22 cellular contexts compared by ENCODE assay signal in the genomic region with DNA sequence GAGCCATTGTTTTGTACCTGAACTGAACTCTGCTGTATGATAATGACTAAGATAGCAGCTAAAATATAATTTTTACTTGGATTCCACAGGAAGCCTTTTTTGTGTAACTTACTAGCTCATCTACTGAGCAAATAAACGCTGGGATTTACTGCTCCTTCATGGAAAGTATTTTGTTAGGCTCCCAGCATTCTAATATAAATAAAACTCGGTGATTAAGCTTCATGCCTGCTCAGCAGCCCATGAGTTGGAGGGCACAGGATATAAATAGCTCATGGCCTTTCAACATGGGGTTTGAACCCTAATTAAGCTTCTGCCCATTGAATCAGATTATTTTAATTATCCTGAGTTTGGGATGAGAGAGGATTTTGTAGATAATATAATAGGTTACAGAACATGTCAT.
DNase-seq lines count a peak whose midpoint lies in the region; ATAC-seq and TF ChIP-seq lines count a peak whose summit lies in the region.
"Had no signal": no experiment of that assay in that cellular context is flagged by ENCODE, and none has a peak within 500 bp of the region (broad histone marks: within the 10 kb centered on the region; RNA-seq: fewer than 3 reads in every experiment).

No MANE protein-coding gene starts in this region.

- H3K27ac Mint-ChIP-seq in HFFc6, result peak overlapping the region; percentile 74; the same call in 1 of the 2 replicates
- H3K27ac Mint-ChIP-seq in CD8-positive, alpha-beta memory T cell, result no peak overlapping the region
- H3K27ac Mint-ChIP-seq: CD4-positive, CD25-positive, alpha-beta regulatory T cell; IgD-negative memory B cell had no signal

- H3K9me3 Mint-ChIP-seq in HFFc6, result peaks cover 17% of the 10 kb centered on the region
- H3K9me3 Mint-ChIP-seq in CD8-positive, alpha-beta memory T cell, result peaks cover 0 to 10% (median 4%) of the 10 kb centered on the region in 5 donors

- peak overlapping the region; percentile 2; the same call in 1 of the 2 replicates for H3K4me3 Mint-ChIP-seq in HFFc6
- H3K4me3 Mint-ChIP-seq in CD8-positive, alpha-beta memory T cell, result no peak overlapping the region
- H3K4me3 Mint-ChIP-seq: CD4-positive, CD25-positive, alpha-beta regulatory T cell; IgD-negative memory B cell had no signal

- peak overlapping the region; percentile 77 to 94 for H3K27ac ChIP-seq in thoracic aorta
- no peak overlapping the region for H3K27ac ChIP-seq in CD8-positive, alpha-beta memory T cell (ENCODE audit: low read depth, low read length)

- no peaks in the 10 kb centered on the region for H3K27me3 Mint-ChIP-seq in HFFc6 (ENCODE audit: insufficient read depth)
- H3K27me3 Mint-ChIP-seq in CD8-positive, alpha-beta memory T cell, result no peaks in the 10 kb centered on the region
- H3K27me3 Mint-ChIP-seq: CD4-positive, CD25-positive, alpha-beta regulatory T cell had no signal

- POLR2A ChIA-PET in CD8-positive, alpha-beta memory T cell (lab: Charles Lee), result no interaction called here

- no peak overlapping the region for H3K9ac ChIP-seq in adipocyte (ENCODE audit: low read length)
- H3K9ac ChIP-seq: SK-N-SH had no signal

- DNase-seq in HFFc6 (no peak), adipocyte (ENCODE audit: low read depth) (peak; percentile 34), kidney tubule cell (ENCODE audit: low spot score) (peak; percentile 8), thoracic aorta (ENCODE audit: low spot score) (no peak), NAMALWA (ENCODE audit: low spot score) (no peak), NCI-H1417 treated with DMSO at 0.1 percent for 48 hours (lab: John Stamatoyannopoulos, UW) (no peak), HCEC 1CT (no peak)
- DNase-seq in CD8-positive, alpha-beta memory T cell, result no peak
- DNase-seq: BE2C; CD4-positive, CD25-positive, alpha-beta regulatory T cell; H7; Karpas-422; NCI-H1092; NCI-H146; NCI-H2029 treated with DMSO at 0.1 percent for 48 hours; NCI-H2171 treated with DMSO at 0.1 percent for 48 hours; NCI-H446 treated with DMSO at 0.1 percent for 48 hours; NCI-H748 treated with DMSO at 0.1 percent for 48 hours; SHP77 treated with DMSO at 0.1 percent for 48 hours; SK-N-SH had no signal

- no peaks in the 10 kb centered on the region for H3K27me3 ChIP-seq in adipocyte (replicated peaks; ENCODE audit: control insufficient read depth, insufficient read depth, low read length)
- no peaks in the 10 kb centered on the region for H3K27me3 ChIP-seq in thoracic aorta (replicated peaks; ENCODE audit: insufficient read depth)
- H3K27me3 ChIP-seq in CD8-positive, alpha-beta memory T cell (ENCODE audit: insufficient read depth, low read length, poor library complexity, severe bottlenecking), result no peaks in the 10 kb centered on the region
- H3K27me3 ChIP-seq: BE2C, MG63 had no signal

- CTCF ChIA-PET in CD8-positive, alpha-beta memory T cell (lab: Charles Lee), result no interaction called here

- H3K4me1 ChIP-seq in adipocyte (ENCODE audit: control insufficient read depth, insufficient read depth, low read length), result no peaks in the 10 kb centered on the region
- H3K4me1 ChIP-seq in thoracic aorta (ENCODE audit: control insufficient read depth in 1 of 2, low read depth in 2 of 2), result peaks cover 26 to 53% of the 10 kb centered on the region in 2 donors
- no peaks in the 10 kb centered on the region for H3K4me1 ChIP-seq in CD8-positive, alpha-beta memory T cell (ENCODE audit: insufficient read depth, low read length)
- H3K4me1 ChIP-seq: BE2C had no signal

- H3K9me3 ChIP-seq in adipocyte (ENCODE audit: control insufficient read depth, low read length) (no peaks in the 10 kb centered on the region), thoracic aorta (no peaks in the 10 kb centered on the region)
- H3K9me3 ChIP-seq in CD8-positive, alpha-beta memory T cell (ENCODE audit: low read length), result no peaks in the 10 kb centered on the region
- H3K9me3 ChIP-seq: BE2C, MG63, SK-N-SH had no signal

- no peaks in the 10 kb centered on the region for H3K36me3 Mint-ChIP-seq in HFFc6 (ENCODE audit: low read depth)
- no peaks in the 10 kb centered on the region for H3K36me3 Mint-ChIP-seq in CD8-positive, alpha-beta memory T cell
- H3K36me3 Mint-ChIP-seq: CD4-positive, CD25-positive, alpha-beta regulatory T cell; IgD-negative memory B cell had no signal

- TF ChIP-seq CTCF in HFFc6 (IDR thresholded peaks at IDR 0.05), result no peak
- TF ChIP-seq CTCF in thoracic aorta (IDR thresholded peaks at IDR 0.05), result no peak

- peak; percentile 4 for ATAC-seq in thoracic aorta (ENCODE audit: insufficient number of reproducible peaks, low FRiP score, low read depth)

- H3K4me3 ChIP-seq in adipocyte (ENCODE audit: low read length) (no peak overlapping the region), thoracic aorta (no peak overlapping the region)
- no peak overlapping the region for H3K4me3 ChIP-seq in CD8-positive, alpha-beta memory T cell (ENCODE audit: low read length)
- H3K4me3 ChIP-seq: MG63 had no signal

- peaks cover 36% of the 10 kb centered on the region for H3K4me1 Mint-ChIP-seq in HFFc6 (ENCODE audit: low read depth)
- no peaks in the 10 kb centered on the region for H3K4me1 Mint-ChIP-seq in CD8-positive, alpha-beta memory T cell
- H3K4me1 Mint-ChIP-seq: CD4-positive, CD25-positive, alpha-beta regulatory T cell; IgD-negative memory B cell had no signal

- H3K36me3 ChIP-seq in adipocyte (ENCODE audit: control insufficient read depth, insufficient read depth, low read length, severe bottlenecking) (no peaks in the 10 kb centered on the region), thoracic aorta (no peaks in the 10 kb centered on the region)
- H3K36me3 ChIP-seq in CD8-positive, alpha-beta memory T cell (ENCODE audit: insufficient read depth, low read length), result no peaks in the 10 kb centered on the region
- H3K36me3 ChIP-seq: BE2C, MG63 had no signal

Comparison
In these comparisons a context has a peak if more than half of its experiments do, and no peak if none do; other contexts are left out.
1. DNase-seq: peak in adipocyte (single experiment) and kidney tubule cell (single experiment); none in HFFc6 (single experiment), thoracic aorta (single experiment), NAMALWA (single experiment), NCI-H1417 treated with DMSO at 0.1 percent for 48 hours (single experiment), CD8-positive, alpha-beta memory T cell (0 of 5) and HCEC 1CT (single experiment).